Comparison of ENCODE assay signal across 8 cellular contexts in the genomic region with DNA sequence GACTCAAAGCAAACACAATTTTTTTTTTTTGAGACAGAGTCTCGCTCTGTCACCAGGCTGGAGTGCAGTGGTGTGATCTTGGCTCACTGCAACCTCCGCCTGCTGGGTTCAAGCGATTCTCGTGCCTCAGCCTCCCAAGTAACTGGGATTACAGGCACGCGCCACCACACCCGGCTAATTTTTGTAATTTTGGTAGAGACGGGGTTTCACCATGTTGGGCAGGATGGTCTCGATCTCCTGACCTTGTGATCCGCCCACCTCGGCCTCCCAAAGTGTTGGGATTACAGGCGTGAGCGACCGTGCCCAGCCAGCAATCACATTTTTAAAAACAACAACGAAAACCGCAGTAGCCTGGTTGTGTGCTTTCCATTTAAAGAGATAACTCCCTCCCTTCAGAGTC. TPM values are rescaled to one million over a fixed set of nuclear protein-coding genes. Genes with fewer than 3 reads are reported as not detected.
DNase-seq lines count a peak whose midpoint lies in the region; ATAC-seq and TF ChIP-seq lines count a peak whose summit lies in the region.
"Not testable (repeated sequence)": the region's sequence is repeated elsewhere in the genome, so short reads cannot be mapped to it uniquely, and the experiment has no call there.

No MANE protein-coding gene starts in this region.

- H3K36me3 ChIP-seq in DOHH2 (ENCODE audit: control insufficient read depth, low read length); PC-3 (ENCODE audit: low read depth, low read length); colonic mucosa; heart right ventricle; naive thymus-derived CD4-positive, alpha-beta T cell (ENCODE audit: control insufficient read depth in 2 of 3, insufficient read depth in 3 of 3, low read length in 3 of 3); gastrocnemius medialis: not testable (repeated sequence)

- not testable (repeated sequence) for H3K9me3 ChIP-seq in DOHH2 (ENCODE audit: control insufficient read depth, insufficient read depth, low read length); PC-3 (ENCODE audit: low read length); colonic mucosa; heart right ventricle; naive thymus-derived CD4-positive, alpha-beta T cell (ENCODE audit: control insufficient read depth in 2 of 3, low read length in 3 of 3); gastrocnemius medialis

- POLR2A ChIA-PET in PC-3 (lab: Charles Lee; ENCODE audit: unreplicated experiment): not testable (repeated sequence)
- POLR2A ChIA-PET in naive thymus-derived CD4-positive, alpha-beta T cell (lab: Charles Lee): interaction anchor here (0.8 to 2.8 kb wide), 3 partner anchors 15 to 26 kb away, joined by 3 to 32 read pairs (median 3); no protein-coding TSS in a partner anchor

- not testable (repeated sequence) for TF ChIP-seq CTCF in DOHH2 (IDR thresholded peaks at IDR 0.05; ENCODE audit: low read depth, low read length, poor library complexity, severe bottlenecking); PC-3 (conservative IDR thresholded peaks at IDR 0.05; ENCODE audit: low read depth, low read length); colonic mucosa (IDR thresholded peaks at IDR 0.05); heart right ventricle (IDR thresholded peaks at IDR 0.05); gastrocnemius medialis (IDR thresholded peaks at IDR 0.05 in 4 of 5, conservative IDR thresholded peaks at IDR 0.05 in 1 of 5); type B pancreatic cell (conservative IDR thresholded peaks at IDR 0.05)

- H3K4me3 ChIP-seq in DOHH2 (ENCODE audit: low read length): peak overlapping the region; percentile 90
- H3K4me3 ChIP-seq in PC-3 (ENCODE audit: low read length): peak overlapping the region; percentile 76
- H3K4me3 ChIP-seq in colonic mucosa; heart right ventricle; naive thymus-derived CD4-positive, alpha-beta T cell (ENCODE audit: low read length); gastrocnemius medialis: not testable (repeated sequence)

- peak overlapping the region; percentile 96; the same call in 1 of the 2 replicates for H3K27ac ChIP-seq in DOHH2 (ENCODE audit: low read depth, low read length)
- not testable (repeated sequence) for H3K27ac ChIP-seq in PC-3 (ENCODE audit: low read length)
- H3K27ac ChIP-seq in colonic mucosa: peak overlapping the region; percentile 79
- peak overlapping the region in 9 of 10 donors; percentile 74 to 99 (median 95) for H3K27ac ChIP-seq in heart right ventricle
- peak overlapping the region; percentile 75 for H3K27ac ChIP-seq in naive thymus-derived CD4-positive, alpha-beta T cell (ENCODE audit: low read depth, low read length)
- H3K27ac ChIP-seq in gastrocnemius medialis: peak overlapping the region; percentile 82 to 96 (median 92)

- in situ Hi-C loops in gastrocnemius medialis (cut with MboI; ENCODE audit: low sequenced_read_pairs in 4 of 4): not testable (repeated sequence)

- H3K36me3 Mint-ChIP-seq in activated CD8-positive, alpha-beta memory T cell treated with anti-CD3 and anti-CD28 coated beads, Interleukin-2, amount 10 ng/mL, durations not matched to agents 7 days and 5 days; naive thymus-derived CD4-positive, alpha-beta T cell; type B pancreatic cell: not testable (repeated sequence)

- peaks cover 34% of the 10 kb centered on the region for H3K4me1 Mint-ChIP-seq in activated CD8-positive, alpha-beta memory T cell treated with anti-CD3 and anti-CD28 coated beads, Interleukin-2, amount 10 ng/mL, durations not matched to agents 7 days and 5 days
- peaks cover 28 to 39% (median 37%) of the 10 kb centered on the region in 7 donors for H3K4me1 Mint-ChIP-seq in naive thymus-derived CD4-positive, alpha-beta T cell
- H3K4me1 Mint-ChIP-seq in type B pancreatic cell (ENCODE audit: unreplicated experiment): peaks cover 38% of the 10 kb centered on the region

- ATAC-seq in PC-3; activated CD8-positive, alpha-beta memory T cell treated with anti-CD3 and anti-CD28 coated beads, Interleukin-2, amount 10 ng/mL, durations not matched to agents 7 days and 5 days; heart right ventricle; naive thymus-derived CD4-positive, alpha-beta T cell; gastrocnemius medialis: not testable (repeated sequence)

- peaks cover 39% of the 10 kb centered on the region for H3K4me1 ChIP-seq in DOHH2 (ENCODE audit: control insufficient read depth, low read length)
- peaks cover 34% of the 10 kb centered on the region for H3K4me1 ChIP-seq in PC-3 (ENCODE audit: insufficient read depth, low read length)
- peaks cover 13% of the 10 kb centered on the region for H3K4me1 ChIP-seq in colonic mucosa
- peaks cover 16 to 38% (median 32%) of the 10 kb centered on the region in 9 donors for H3K4me1 ChIP-seq in heart right ventricle
- H3K4me1 ChIP-seq in naive thymus-derived CD4-positive, alpha-beta T cell (ENCODE audit: control insufficient read depth in 2 of 2, insufficient read depth in 2 of 2, low read length in 2 of 2): peaks cover 17 to 32% of the 10 kb centered on the region in 2 donors
- H3K4me1 ChIP-seq in gastrocnemius medialis: peaks cover 25 to 32% of the 10 kb centered on the region in 2 donors

- not testable (repeated sequence) for H3K79me2 ChIP-seq in DOHH2 (ENCODE audit: control insufficient read depth, low read length); PC-3 (ENCODE audit: low read length)

- DNase-seq in PC-3; activated CD8-positive, alpha-beta memory T cell treated with anti-CD3 and anti-CD28 coated beads, Interleukin-2, amount 10 ng/mL, durations not matched to agents 7 days and 5 days; colonic mucosa; heart right ventricle; naive thymus-derived CD4-positive, alpha-beta T cell; gastrocnemius medialis; type B pancreatic cell (ENCODE audit: extremely low spot score, unreplicated experiment): not testable (repeated sequence)

- H3K9ac ChIP-seq in PC-3 (ENCODE audit: low read length): not testable (repeated sequence)
- peak overlapping the region in 1 of 2 donors; percentile 82 for H3K9ac ChIP-seq in colonic mucosa (ENCODE audit: low read depth in 2 of 2, low read length in 2 of 2)

- H3K27ac Mint-ChIP-seq in activated CD8-positive, alpha-beta memory T cell treated with anti-CD3 and anti-CD28 coated beads, Interleukin-2, amount 10 ng/mL, durations not matched to agents 7 days and 5 days: not testable (repeated sequence)
- peak overlapping the region in 8 of 9 donors; percentile 87 to 100 (median 97) for H3K27ac Mint-ChIP-seq in naive thymus-derived CD4-positive, alpha-beta T cell
- peak overlapping the region; percentile 88 for H3K27ac Mint-ChIP-seq in type B pancreatic cell

- H3K9me2 ChIP-seq in DOHH2 (replicated peaks; ENCODE audit: control insufficient read depth, low read length); PC-3 (replicated peaks; ENCODE audit: low read length): not testable (repeated sequence)

- H2AFZ ChIP-seq in PC-3 (ENCODE audit: low read length): peak overlapping the region; percentile 85

- H3K4me2 ChIP-seq in DOHH2 (ENCODE audit: low read length) (peak overlapping the region; percentile 98), PC-3 (ENCODE audit: low read length) (peak overlapping the region; percentile 93)

- TF ChIP-seq POLR2A in gastrocnemius medialis (IDR thresholded peaks at IDR 0.05): not testable (repeated sequence)

- H3K27me3 Mint-ChIP-seq in activated CD8-positive, alpha-beta memory T cell treated with anti-CD3 and anti-CD28 coated beads, Interleukin-2, amount 10 ng/mL, durations not matched to agents 7 days and 5 days: peaks cover 20% of the 10 kb centered on the region
- H3K27me3 Mint-ChIP-seq in naive thymus-derived CD4-positive, alpha-beta T cell: peaks cover 0 to 50% (median 0%) of the 10 kb centered on the region in 5 donors
- peaks cover 14% of the 10 kb centered on the region for H3K27me3 Mint-ChIP-seq in type B pancreatic cell

- 80 to 81% methylated on average over 16 of the region's 16 CpGs for WGBS in heart right ventricle, 2 donors

- peaks cover 39% of the 10 kb centered on the region for H3F3A ChIP-seq in DOHH2 (ENCODE audit: control insufficient read depth, insufficient read depth)
- not testable (repeated sequence) for H3F3A ChIP-seq in PC-3 (ENCODE audit: low read length, unreplicated experiment)

- H3K9me3 Mint-ChIP-seq in activated CD8-positive, alpha-beta memory T cell treated with anti-CD3 and anti-CD28 coated beads, Interleukin-2, amount 10 ng/mL, durations not matched to agents 7 days and 5 days (ENCODE audit: low read depth); naive thymus-derived CD4-positive, alpha-beta T cell; type B pancreatic cell: not testable (repeated sequence)

- not testable (repeated sequence) for BruUV-seq in PC-3 (replicated peaks; lab: Mats Ljungman, UMichigan)

- H3K4me3 Mint-ChIP-seq in activated CD8-positive, alpha-beta memory T cell treated with anti-CD3 and anti-CD28 coated beads, Interleukin-2, amount 10 ng/mL, durations not matched to agents 7 days and 5 days: peak overlapping the region; percentile 83
- peak overlapping the region in 7 of 10 donors; percentile 91 to 98 (median 93) for H3K4me3 Mint-ChIP-seq in naive thymus-derived CD4-positive, alpha-beta T cell
- peak overlapping the region; percentile 88 for H3K4me3 Mint-ChIP-seq in type B pancreatic cell

- intact Hi-C loops in PC-3 (cut with micrococcal nuclease) (loop anchor here (1.0 to 2.0 kb wide), 2 partner anchors 19 to 263 kb away; no protein-coding TSS in a partner anchor), heart right ventricle (cut with DNase I) (loop anchor here in 1 of 10 donors (2.0 to 5.0 kb wide), 2 partner anchors 17 to 261 kb away; no protein-coding TSS in a partner anchor)
- intact Hi-C loops in colonic mucosa (cut with DNase I); gastrocnemius medialis (cut with DNase I; ENCODE audit: low total_unique reads): not testable (repeated sequence)
- intact Hi-C loops in naive thymus-derived CD4-positive, alpha-beta T cell (cut with micrococcal nuclease): loop anchor here (5.0 to 10.0 kb wide), 5 partner anchors 34 to 1706 kb away; a partner anchor contains a TSS

- H4K20me1 ChIP-seq in DOHH2 (ENCODE audit: control insufficient read depth, insufficient read depth, low read depth, low read length); PC-3 (ENCODE audit: low read length): not testable (repeated sequence)

- CTCF ChIA-PET in PC-3 (lab: Charles Lee); naive thymus-derived CD4-positive, alpha-beta T cell (lab: Charles Lee): not testable (repeated sequence)
- CTCF ChIA-PET in activated CD8-positive, alpha-beta memory T cell treated with anti-CD3 and anti-CD28 coated beads, Interleukin-2, amount 10 ng/mL, durations not matched to agents 7 days and 5 days (lab: Charles Lee): interaction anchor here (3.6 kb wide), 1 partner anchor 26 kb away, joined by 43 read pairs; no protein-coding TSS in a partner anchor

- not testable (repeated sequence) for H3K27me3 ChIP-seq in DOHH2 (ENCODE audit: control insufficient read depth, low read length); PC-3 (ENCODE audit: low read length); colonic mucosa; heart right ventricle; naive thymus-derived CD4-positive, alpha-beta T cell (ENCODE audit: control insufficient read depth in 2 of 2, insufficient read depth in 2 of 2, low read length in 2 of 2); gastrocnemius medialis

RNA-seq across cellular contexts. Expression of a gene that starts 6.5 kb away (rescaled TPM):
- 5.2 and 12.7 TPM in 2 replicates for total RNA-seq in PC-3 (2014; rRNA removed)
- 1 to 10 TPM in 1 of 2 experiments, under 1 TPM in 1; 0.80 to 5.4 TPM for total RNA-seq in activated CD8-positive, alpha-beta memory T cell treated with anti-CD3 and anti-CD28 coated beads, Interleukin-2, amount 10 ng/mL, durations not matched to agents 7 days and 5 days
- 10 to 100 TPM; 36.0 to 44.2 TPM for total RNA-seq in colonic mucosa
- total RNA-seq in heart right ventricle: 100 to 1,000 TPM in 4 of 10 donors, 10 to 100 TPM in 6; 82.4 to 117 (median 97.5) TPM
- 10 to 100 TPM; 11.2 to 24.9 TPM for polyA plus RNA-seq in heart right ventricle
- total RNA-seq in naive thymus-derived CD4-positive, alpha-beta T cell: 1 to 10 TPM; 1.0 to 8.6 (median 6.0) TPM
- 1 to 10 TPM; 5.3 to 5.9 TPM for polyA plus RNA-seq in naive thymus-derived CD4-positive, alpha-beta T cell
- total RNA-seq in gastrocnemius medialis: 10 to 100 TPM; 12.9 to 27.0 (median 26.6) TPM
- total RNA-seq in type B pancreatic cell (ENCODE audit: low replicate concordance): 10.5 and 49.4 TPM in 2 replicates
